ENCODE assay signal across 11 cellular contexts in genomic region chr12:47805417-47805816, GRCh38. TPM values are rescaled to one million over a fixed set of nuclear protein-coding genes. Genes with fewer than 3 reads are reported as not detected.
DNase-seq lines count a peak whose midpoint lies in the region; ATAC-seq and TF ChIP-seq lines count a peak whose summit lies in the region.
"Had no signal": no experiment of that assay in that cellular context is flagged by ENCODE, and none has a peak within 500 bp of the region (broad histone marks: within the 10 kb centered on the region; RNA-seq: fewer than 3 reads in every experiment).

No MANE protein-coding gene starts in this region.

- H3K27me3 Mint-ChIP-seq in activated naive CD4-positive, alpha-beta T cell treated with anti-CD3 and anti-CD28 coated beads, Interleukin-2, amount 50 U/mL, for 24 hours: no peaks in the 10 kb centered on the region
- no peaks in the 10 kb centered on the region for H3K27me3 Mint-ChIP-seq in central memory CD8-positive, alpha-beta T cell
- no peaks in the 10 kb centered on the region for H3K27me3 Mint-ChIP-seq in natural killer cell (ENCODE audit: low read depth in 2 of 2)

- no peak for TF ChIP-seq POLR2A in upper lobe of left lung (IDR thresholded peaks at IDR 0.05)
- no peak for TF ChIP-seq POLR2A in right lobe of liver (IDR thresholded peaks at IDR 0.05)

- H3K9me3 Mint-ChIP-seq in activated naive CD4-positive, alpha-beta T cell treated with anti-CD3 and anti-CD28 coated beads, Interleukin-2, amount 50 U/mL, for 24 hours: no peaks in the 10 kb centered on the region
- no peaks in the 10 kb centered on the region for H3K9me3 Mint-ChIP-seq in central memory CD8-positive, alpha-beta T cell
- no peaks in the 10 kb centered on the region for H3K9me3 Mint-ChIP-seq in natural killer cell

- H3K36me3 ChIP-seq in upper lobe of left lung: peaks cover 0 to 21% (median 0%) of the 10 kb centered on the region in 4 donors
- no peaks in the 10 kb centered on the region for H3K36me3 ChIP-seq in right lobe of liver
- H3K36me3 ChIP-seq in SJCRH30: peaks cover 17% of the 10 kb centered on the region
- H3K36me3 ChIP-seq: BE2C had no signal

- 27 to 30% methylated on average over 2 of the region's 2 CpGs for WGBS in upper lobe of left lung, 2 donors
- WGBS in right lobe of liver (ENCODE audit: insufficient coverage, low coverage, low lambda C conversion rate, missing lambda C conversion rate): 47% methylated on average over 2 of the region's 2 CpGs

- peaks cover 100% of the 10 kb centered on the region in 4 donors for H3K4me1 ChIP-seq in upper lobe of left lung
- H3K4me1 ChIP-seq in right lobe of liver: peaks cover 0 to 20% (median 0%) of the 10 kb centered on the region in 4 donors
- H3K4me1 ChIP-seq in SJCRH30: peaks cover 14% of the 10 kb centered on the region

- peak overlapping the region; percentile 61 for H3K4me3 Mint-ChIP-seq in activated naive CD4-positive, alpha-beta T cell treated with anti-CD3 and anti-CD28 coated beads, Interleukin-2, amount 50 U/mL, for 24 hours
- no peak overlapping the region for H3K4me3 Mint-ChIP-seq in central memory CD8-positive, alpha-beta T cell
- peak overlapping the region; percentile 35 for H3K4me3 Mint-ChIP-seq in natural killer cell

- H3K27me3 ChIP-seq in upper lobe of left lung: no peaks in the 10 kb centered on the region
- H3K27me3 ChIP-seq in right lobe of liver: no peaks in the 10 kb centered on the region
- H3K27me3 ChIP-seq in SJCRH30: no peaks in the 10 kb centered on the region
- H3K27me3 ChIP-seq: BE2C had no signal

- H3K27ac ChIP-seq in upper lobe of left lung: peak overlapping the region; percentile 14 to 99 (median 92)
- no peak overlapping the region for H3K27ac ChIP-seq in right lobe of liver
- no peak overlapping the region for H3K27ac ChIP-seq in SJCRH30

- no peak for TF ChIP-seq CTCF in natural killer cell (IDR thresholded peaks at IDR 0.05)
- no peak for TF ChIP-seq CTCF in upper lobe of left lung (IDR thresholded peaks at IDR 0.05)
- TF ChIP-seq CTCF in right lobe of liver (IDR thresholded peaks at IDR 0.05): no peak

- H3K9me3 ChIP-seq in upper lobe of left lung: no peaks in the 10 kb centered on the region
- no peaks in the 10 kb centered on the region for H3K9me3 ChIP-seq in right lobe of liver
- H3K9me3 ChIP-seq in SJCRH30 (replicated peaks): no peaks in the 10 kb centered on the region
- H3K9me3 ChIP-seq: BE2C had no signal

- H3K4me1 Mint-ChIP-seq in activated naive CD4-positive, alpha-beta T cell treated with anti-CD3 and anti-CD28 coated beads, Interleukin-2, amount 50 U/mL, for 24 hours: peaks cover 99% of the 10 kb centered on the region
- H3K4me1 Mint-ChIP-seq in central memory CD8-positive, alpha-beta T cell: peaks cover 85% of the 10 kb centered on the region
- peaks cover 90 to 93% of the 10 kb centered on the region in 2 donors for H3K4me1 Mint-ChIP-seq in natural killer cell

- H3K4me3 ChIP-seq in upper lobe of left lung (no peak overlapping the region), right lobe of liver (no peak overlapping the region), SJCRH30 (no peak overlapping the region)

- DNase-seq in activated naive CD4-positive, alpha-beta T cell treated with anti-CD3 and anti-CD28 coated beads, Interleukin-2, amount 50 U/mL, for 16 hours: no peak
- DNase-seq in central memory CD8-positive, alpha-beta T cell (ENCODE audit: low spot score in 2 of 2): no peak
- no peak for DNase-seq in natural killer cell
- DNase-seq in upper lobe of left lung: no peak
- no peak for DNase-seq in right lobe of liver
- DNase-seq in SJCRH30: no peak
- DNase-seq: BE2C; NCI-H446 treated with DMSO at 0.1 percent for 48 hours; stimulated activated CD4-positive, alpha-beta T cell treated with anti-CD3 and anti-CD28 coated beads, Interleukin-2, amount 100 ng/mL, for 24 hours had no signal

- ATAC-seq in central memory CD8-positive, alpha-beta T cell (replicated peaks; ENCODE audit: extremely low read depth, poor library complexity, severe bottlenecking): no peak
- no peak for ATAC-seq in natural killer cell
- no peak for ATAC-seq in upper lobe of left lung (ENCODE audit: low FRiP score in 2 of 2)
- ATAC-seq in right lobe of liver: no peak
- ATAC-seq in GM21528 (IDR thresholded peaks at IDR 0.05; ENCODE audit: low FRiP score, unreplicated experiment): no peak

- no peak for TF ChIP-seq EP300 in upper lobe of left lung (IDR thresholded peaks at IDR 0.05)

- no peaks in the 10 kb centered on the region for H3K36me3 Mint-ChIP-seq in activated naive CD4-positive, alpha-beta T cell treated with anti-CD3 and anti-CD28 coated beads, Interleukin-2, amount 50 U/mL, for 24 hours
- peaks cover 15% of the 10 kb centered on the region for H3K36me3 Mint-ChIP-seq in central memory CD8-positive, alpha-beta T cell (ENCODE audit: insufficient read depth)
- H3K36me3 Mint-ChIP-seq in natural killer cell: no peaks in the 10 kb centered on the region

- intact Hi-C loops in natural killer cell (cut with micrococcal nuclease) (no loop called here), right lobe of liver (cut with DNase I) (no loop called here)

- H3K27ac Mint-ChIP-seq in activated naive CD4-positive, alpha-beta T cell treated with anti-CD3 and anti-CD28 coated beads, Interleukin-2, amount 50 U/mL, for 24 hours: peak overlapping the region; percentile 93
- peak overlapping the region; percentile 35 for H3K27ac Mint-ChIP-seq in central memory CD8-positive, alpha-beta T cell (ENCODE audit: low read depth)
- peak overlapping the region; percentile 91 to 92 for H3K27ac Mint-ChIP-seq in natural killer cell

RNA-seq across cellular contexts. Expression of gene HDAC7, which starts 14.3 kb away (rescaled TPM):
- total RNA-seq in natural killer cell (100 to 1,000 TPM; 141 to 235 (median 147) TPM), upper lobe of left lung (100 to 1,000 TPM in 4 of 6 donors, 10 to 100 TPM in 2; 66.6 to 164 (median 126) TPM), right lobe of liver (10 to 100 TPM in 2 of 6 experiments, 1 to 10 TPM in 4; 6.6 to 18.8 (median 8.4) TPM)
- total RNA-seq in SJCRH30 (2014; rRNA removed; shearing (Covaris generic)): 34.9 and 37.1 TPM in 2 replicates

RNA-seq across cellular contexts. Expression of gene SLC48A1, which starts 32.4 kb away (rescaled TPM):
- total RNA-seq in natural killer cell: 1 to 10 TPM; 2.0 to 4.4 (median 3.4) TPM
- 10 to 100 TPM; 26.5 to 36.5 (median 33.9) TPM for total RNA-seq in upper lobe of left lung
- total RNA-seq in right lobe of liver: 10 to 100 TPM; 12.4 to 20.4 (median 18.0) TPM
- total RNA-seq in SJCRH30 (2014; rRNA removed; shearing (Covaris generic)): 1.1 and 1.4 TPM in 2 replicates

RNA-seq across cellular contexts. Expression of gene RAPGEF3, which starts 46.7 kb away (rescaled TPM):
- total RNA-seq in natural killer cell (under 1 TPM; 0.23 to 0.73 (median 0.49) TPM), upper lobe of left lung (10 to 100 TPM; 19.0 to 94.0 (median 52.1) TPM), right lobe of liver (1 to 10 TPM in 5 of 6 experiments, under 1 TPM in 1; 0.81 to 4.6 (median 2.6) TPM)
- total RNA-seq in SJCRH30 (2014; rRNA removed; shearing (Covaris generic)): 0.49 and 0.68 TPM in 2 replicates

Comparison
In these comparisons a context has a peak if more than half of its experiments do, and no peak if none do; other contexts are left out.
1. H3K27ac Mint-ChIP-seq: peak in every context shown above with its lines; median percentile 93 in activated naive CD4-positive, alpha-beta T cell treated with anti-CD3 and anti-CD28 coated beads, Interleukin-2, amount 50 U/mL, for 24 hours; 92 in natural killer cell; 35 in central memory CD8-positive, alpha-beta T cell.
2. H3K27ac ChIP-seq: peak in upper lobe of left lung (4 of 4); none in right lobe of liver (0 of 3) and SJCRH30 (single experiment).